1 cellular context compared by ENCODE assay signal in genomic region chr12:12172106-12172511, GRCh38.
TF ChIP-seq lines count a peak whose summit lies in the region.

No MANE protein-coding gene starts in this region.

TF ChIP-seq in GM12878, 131 proteins besides CTCF, POLR2A, EP300 and RAD21 (continued from another document):
- TF ChIP-seq RAD51 (IDR thresholded peaks at IDR 0.05) (peak; percentile 65; the same call in 1 of the 2 replicates), MEF2A (IDR thresholded peaks at IDR 0.05; ENCODE audit: insufficient read depth, low read depth, low read length) (peak; percentile 61; the same call in 1 of the 2 replicates), E2F8 (IDR thresholded peaks at IDR 0.05; ENCODE audit: low read depth, partially characterized antibody) (no peak), ZNF217 (IDR thresholded peaks at IDR 0.05) (peak; percentile 88), SMC3 (IDR thresholded peaks at IDR 0.05; ENCODE audit: borderline replicate concordance, low read length) (no peak), TCF12 (IDR thresholded peaks at IDR 0.05; ENCODE audit: low read depth, low read length) (peak; percentile 74), MTA3 (IDR thresholded peaks at IDR 0.05; ENCODE audit: borderline replicate concordance, low read length) (peak; percentile 84; the same call in 1 of the 2 replicates), MXI1 (IDR thresholded peaks at IDR 0.05; ENCODE audit: low read depth, low read length) (peak; percentile 60; the same call in 1 of the 2 replicates), SKIL (IDR thresholded peaks at IDR 0.05; ENCODE audit: low read depth, poor library complexity, severe bottlenecking) (peak; percentile 96), NR2F1 (conservative IDR thresholded peaks at IDR 0.05) (peak; percentile 77), CBFB (IDR thresholded peaks at IDR 0.05; ENCODE audit: low read depth) (peak; percentile 89), POU2F2 (IDR thresholded peaks at IDR 0.05; ENCODE audit: borderline replicate concordance, low read depth, low read length) (peak; percentile 56; the same call in 1 of the 3 replicates), EZH2 (IDR thresholded peaks at IDR 0.05; ENCODE audit: borderline replicate concordance, control insufficient read depth, low read depth, low read length) (0 out of 2 replicates have a peak, but pooled peaks have one; percentile 86), EED (IDR thresholded peaks at IDR 0.05; ENCODE audit: low read depth) (peak; percentile 53; the same call in 1 of the 2 replicates), TBL1XR1 (IDR thresholded peaks at IDR 0.05; ENCODE audit: low read depth, low read length) (peak; percentile 64; the same call in 1 of the 2 replicates), RUNX3 (IDR thresholded peaks at IDR 0.05; ENCODE audit: low read length) (peak; percentile 99), BHLHE40 (IDR thresholded peaks at IDR 0.05; ENCODE audit: borderline replicate concordance in 1 of 2, low read depth in 2 of 2, low read length in 1 of 2) (peak; percentile 17 to 56; a peak in 2 of 4 replicates), PKNOX1 (IDR thresholded peaks at IDR 0.05) (0 out of 2 replicates have a peak, but pooled peaks have one; percentile 35), FOXM1 (IDR thresholded peaks at IDR 0.05; ENCODE audit: low read depth, low read length) (peak; percentile 82), FOXK2 (IDR thresholded peaks at IDR 0.05) (no peak), CHD4 (IDR thresholded peaks at IDR 0.05) (no peak), IKZF2 (IDR thresholded peaks at IDR 0.05) (peak; percentile 82 to 90), NBN (IDR thresholded peaks at IDR 0.05) (peak; percentile 73; the same call in 1 of the 2 replicates), NFIC (IDR thresholded peaks at IDR 0.05; ENCODE audit: low read depth, low read length) (peak; percentile 81), IKZF1 (conservative IDR thresholded peaks at IDR 0.05) (peak; percentile 74), MEF2B (IDR thresholded peaks at IDR 0.05; ENCODE audit: partially characterized antibody, poor library complexity, severe bottlenecking) (peak; percentile 80), JUNB (IDR thresholded peaks at IDR 0.05) (peak; percentile 68), RCOR1 (conservative IDR thresholded peaks at IDR 0.05; ENCODE audit: low read depth, low read length) (0 out of 2 replicates have a peak, but pooled peaks have one; percentile 68), ATF7 (IDR thresholded peaks at IDR 0.05; ENCODE audit: low read depth) (peak; percentile 82), CREB1 (IDR thresholded peaks at IDR 0.05; ENCODE audit: low read depth) (0 out of 2 replicates have a peak, but pooled peaks have one; percentile 11), HDAC2 (IDR thresholded peaks at IDR 0.05) (no peak), TARDBP (IDR thresholded peaks at IDR 0.05; ENCODE audit: borderline replicate concordance) (no peak), SPI1 (IDR thresholded peaks at IDR 0.05; ENCODE audit: borderline replicate concordance, insufficient read depth, low read depth, low read length) (0 out of 2 replicates have a peak, but pooled peaks have one; percentile 2), SMAD5 (IDR thresholded peaks at IDR 0.05; ENCODE audit: low read depth) (no peak), ZNF274 (IDR thresholded peaks at IDR 0.05; ENCODE audit: insufficient read depth, insufficient read length) (no peak)
- TF ChIP-seq, protein P1, sequence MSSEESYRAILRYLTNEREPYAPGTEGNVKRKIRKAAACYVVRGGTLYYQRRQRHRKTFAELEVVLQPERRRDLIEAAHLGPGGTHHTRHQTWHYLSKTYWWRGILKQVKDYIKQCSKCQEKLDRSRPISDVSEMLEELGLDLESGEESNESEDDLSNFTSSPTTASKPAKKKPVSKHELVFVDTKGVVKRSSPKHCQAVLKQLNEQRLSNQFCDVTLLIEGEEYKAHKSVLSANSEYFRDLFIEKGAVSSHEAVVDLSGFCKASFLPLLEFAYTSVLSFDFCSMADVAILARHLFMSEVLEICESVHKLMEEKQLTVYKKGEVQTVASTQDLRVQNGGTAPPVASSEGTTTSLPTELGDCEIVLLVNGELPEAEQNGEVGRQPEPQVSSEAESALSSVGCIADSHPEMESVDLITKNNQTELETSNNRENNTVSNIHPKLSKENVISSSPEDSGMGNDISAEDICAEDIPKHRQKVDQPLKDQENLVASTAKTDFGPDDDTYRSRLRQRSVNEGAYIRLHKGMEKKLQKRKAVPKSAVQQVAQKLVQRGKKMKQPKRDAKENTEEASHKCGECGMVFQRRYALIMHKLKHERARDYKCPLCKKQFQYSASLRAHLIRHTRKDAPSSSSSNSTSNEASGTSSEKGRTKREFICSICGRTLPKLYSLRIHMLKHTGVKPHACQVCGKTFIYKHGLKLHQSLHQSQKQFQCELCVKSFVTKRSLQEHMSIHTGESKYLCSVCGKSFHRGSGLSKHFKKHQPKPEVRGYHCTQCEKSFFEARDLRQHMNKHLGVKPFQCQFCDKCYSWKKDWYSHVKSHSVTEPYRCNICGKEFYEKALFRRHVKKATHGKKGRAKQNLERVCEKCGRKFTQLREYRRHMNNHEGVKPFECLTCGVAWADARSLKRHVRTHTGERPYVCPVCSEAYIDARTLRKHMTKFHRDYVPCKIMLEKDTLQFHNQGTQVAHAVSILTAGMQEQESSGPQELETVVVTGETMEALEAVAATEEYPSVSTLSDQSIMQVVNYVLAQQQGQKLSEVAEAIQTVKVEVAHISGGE (CRISPR knock-in tag; IDR thresholded peaks at IDR 0.05): no peak
- TF ChIP-seq, protein P2, sequence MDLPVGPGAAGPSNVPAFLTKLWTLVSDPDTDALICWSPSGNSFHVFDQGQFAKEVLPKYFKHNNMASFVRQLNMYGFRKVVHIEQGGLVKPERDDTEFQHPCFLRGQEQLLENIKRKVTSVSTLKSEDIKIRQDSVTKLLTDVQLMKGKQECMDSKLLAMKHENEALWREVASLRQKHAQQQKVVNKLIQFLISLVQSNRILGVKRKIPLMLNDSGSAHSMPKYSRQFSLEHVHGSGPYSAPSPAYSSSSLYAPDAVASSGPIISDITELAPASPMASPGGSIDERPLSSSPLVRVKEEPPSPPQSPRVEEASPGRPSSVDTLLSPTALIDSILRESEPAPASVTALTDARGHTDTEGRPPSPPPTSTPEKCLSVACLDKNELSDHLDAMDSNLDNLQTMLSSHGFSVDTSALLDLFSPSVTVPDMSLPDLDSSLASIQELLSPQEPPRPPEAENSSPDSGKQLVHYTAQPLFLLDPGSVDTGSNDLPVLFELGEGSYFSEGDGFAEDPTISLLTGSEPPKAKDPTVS (IDR thresholded peaks at IDR 0.05; ENCODE audit: low read depth, low read length): no peak
- TF ChIP-seq, protein P3, sequence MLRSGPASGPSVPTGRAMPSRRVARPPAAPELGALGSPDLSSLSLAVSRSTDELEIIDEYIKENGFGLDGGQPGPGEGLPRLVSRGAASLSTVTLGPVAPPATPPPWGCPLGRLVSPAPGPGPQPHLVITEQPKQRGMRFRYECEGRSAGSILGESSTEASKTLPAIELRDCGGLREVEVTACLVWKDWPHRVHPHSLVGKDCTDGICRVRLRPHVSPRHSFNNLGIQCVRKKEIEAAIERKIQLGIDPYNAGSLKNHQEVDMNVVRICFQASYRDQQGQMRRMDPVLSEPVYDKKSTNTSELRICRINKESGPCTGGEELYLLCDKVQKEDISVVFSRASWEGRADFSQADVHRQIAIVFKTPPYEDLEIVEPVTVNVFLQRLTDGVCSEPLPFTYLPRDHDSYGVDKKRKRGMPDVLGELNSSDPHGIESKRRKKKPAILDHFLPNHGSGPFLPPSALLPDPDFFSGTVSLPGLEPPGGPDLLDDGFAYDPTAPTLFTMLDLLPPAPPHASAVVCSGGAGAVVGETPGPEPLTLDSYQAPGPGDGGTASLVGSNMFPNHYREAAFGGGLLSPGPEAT (IDR thresholded peaks at IDR 0.05; ENCODE audit: low read depth): peak; percentile 74; the same call in 1 of the 2 replicates
- TF ChIP-seq, protein P4, sequence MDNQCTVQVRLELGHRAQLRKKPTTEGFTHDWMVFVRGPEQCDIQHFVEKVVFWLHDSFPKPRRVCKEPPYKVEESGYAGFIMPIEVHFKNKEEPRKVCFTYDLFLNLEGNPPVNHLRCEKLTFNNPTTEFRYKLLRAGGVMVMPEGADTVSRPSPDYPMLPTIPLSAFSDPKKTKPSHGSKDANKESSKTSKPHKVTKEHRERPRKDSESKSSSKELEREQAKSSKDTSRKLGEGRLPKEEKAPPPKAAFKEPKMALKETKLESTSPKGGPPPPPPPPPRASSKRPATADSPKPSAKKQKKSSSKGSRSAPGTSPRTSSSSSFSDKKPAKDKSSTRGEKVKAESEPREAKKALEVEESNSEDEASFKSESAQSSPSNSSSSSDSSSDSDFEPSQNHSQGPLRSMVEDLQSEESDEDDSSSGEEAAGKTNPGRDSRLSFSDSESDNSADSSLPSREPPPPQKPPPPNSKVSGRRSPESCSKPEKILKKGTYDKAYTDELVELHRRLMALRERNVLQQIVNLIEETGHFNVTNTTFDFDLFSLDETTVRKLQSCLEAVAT (IDR thresholded peaks at IDR 0.05): peak; percentile 92
